In genomic region chr7:99504603-99505323, GRCh38 we compare ENCODE assay signal across 1 cellular context.
TF ChIP-seq lines count a peak whose summit lies in the region.

Gene ZKSCAN5 (plus strand): TSS chr7:99504662. CDS start chr7:99506045, 1,383 bp downstream.

TF ChIP-seq in HepG2, 621 proteins besides CTCF, POLR2A, EP300 and RAD21 (continued from another document and continues in another):
- TF ChIP-seq NCOA2 (CRISPR knock-in tag; IDR thresholded peaks at IDR 0.05), result no peak
- TF ChIP-seq NONO (IDR thresholded peaks at IDR 0.05), result no peak
- TF ChIP-seq NONO (CRISPR knock-in tag; conservative IDR thresholded peaks at IDR 0.05), result peak; percentile 51
- no peak for TF ChIP-seq ZNF547 (CRISPR knock-in tag; IDR thresholded peaks at IDR 0.05)
- TF ChIP-seq ZNF83 (CRISPR knock-in tag; IDR thresholded peaks at IDR 0.05; ENCODE audit: borderline replicate concordance), result no peak
- no peak for TF ChIP-seq SNAPC5 (CRISPR knock-in tag; IDR thresholded peaks at IDR 0.05; ENCODE audit: borderline replicate concordance)
- no peak for TF ChIP-seq PRDM15 (CRISPR knock-in tag; IDR thresholded peaks at IDR 0.05)
- no peak for TF ChIP-seq GTF3A (CRISPR knock-in tag; conservative IDR thresholded peaks at IDR 0.05)
- no peak for TF ChIP-seq FOXJ3 (CRISPR knock-in tag; IDR thresholded peaks at IDR 0.05; ENCODE audit: borderline replicate concordance)
- TF ChIP-seq ZNF839 (CRISPR knock-in tag; IDR thresholded peaks at IDR 0.05; ENCODE audit: borderline replicate concordance), result 0 out of 2 replicates have a peak, but pooled peaks have one; percentile 27
- TF ChIP-seq ZNF879 (CRISPR knock-in tag; IDR thresholded peaks at IDR 0.05), result no peak
- peak; percentile 62; the same call in 1 of the 2 replicates for TF ChIP-seq ZNF564 (CRISPR knock-in tag; IDR thresholded peaks at IDR 0.05)
- TF ChIP-seq HBP1 (CRISPR knock-in tag; IDR thresholded peaks at IDR 0.05; ENCODE audit: low read depth), result peak; percentile 84
- no peak for TF ChIP-seq FIP1L1 (IDR thresholded peaks at IDR 0.05; ENCODE audit: borderline replicate concordance, insufficient read depth, low read depth, low read length)
- no peak for TF ChIP-seq RCOR2 (CRISPR knock-in tag; IDR thresholded peaks at IDR 0.05)
- no peak for TF ChIP-seq IKZF1 (IDR thresholded peaks at IDR 0.05)
- 0 out of 2 replicates have a peak, but pooled peaks have one; percentile 62 for TF ChIP-seq TGIF2 (CRISPR knock-in tag; IDR thresholded peaks at IDR 0.05)
- no peak for TF ChIP-seq ZNF207 (IDR thresholded peaks at IDR 0.05; ENCODE audit: borderline replicate concordance)
- TF ChIP-seq CEBPB (IDR thresholded peaks at IDR 0.05; ENCODE audit: borderline replicate concordance, low read depth, low read length), result 0 out of 2 replicates have a peak, but pooled peaks have one; percentile 36
- TF ChIP-seq NFE2L1 (CRISPR knock-in tag; IDR thresholded peaks at IDR 0.05; ENCODE audit: borderline replicate concordance), result no peak
- no peak for TF ChIP-seq FLYWCH1 (CRISPR knock-in tag; IDR thresholded peaks at IDR 0.05)
- no peak for TF ChIP-seq NFIC (IDR thresholded peaks at IDR 0.05; ENCODE audit: low read length)
- TF ChIP-seq RFX3 (CRISPR knock-in tag; IDR thresholded peaks at IDR 0.05), result no peak
- peak; percentile 88 for TF ChIP-seq KDM2A (CRISPR knock-in tag; IDR thresholded peaks at IDR 0.05; ENCODE audit: borderline replicate concordance, low read depth)
- TF ChIP-seq NR1H2 (CRISPR knock-in tag; IDR thresholded peaks at IDR 0.05; ENCODE audit: borderline replicate concordance, low read depth), result no peak
- TF ChIP-seq SOX13 (IDR thresholded peaks at IDR 0.05), result no peak
- no peak for TF ChIP-seq SOX13 (CRISPR knock-in tag; conservative IDR thresholded peaks at IDR 0.05 in 1 of 2, IDR thresholded peaks at IDR 0.05 in 1 of 2)
- peak; percentile 22; the same call in 1 of the 2 replicates for TF ChIP-seq BHLHE40 (IDR thresholded peaks at IDR 0.05; ENCODE audit: low read length)
- 0 out of 2 replicates have a peak, but pooled peaks have one; percentile 2 for TF ChIP-seq SIX4 (CRISPR knock-in tag; IDR thresholded peaks at IDR 0.05)
- TF ChIP-seq SALL1 (CRISPR knock-in tag; IDR thresholded peaks at IDR 0.05), result peak; percentile 59
- TF ChIP-seq HNF4G (IDR thresholded peaks at IDR 0.05; ENCODE audit: borderline replicate concordance, low read depth, low read length), result no peak; the same call in 1 of the 2 replicates
- TF ChIP-seq HNF4G (CRISPR knock-in tag; IDR thresholded peaks at IDR 0.05; ENCODE audit: borderline replicate concordance, low read depth), result no peak
- no peak for TF ChIP-seq MNT (IDR thresholded peaks at IDR 0.05)
- TF ChIP-seq PHF21A (CRISPR knock-in tag; IDR thresholded peaks at IDR 0.05), result no peak
- no peak for TF ChIP-seq ZNF800 (CRISPR knock-in tag; IDR thresholded peaks at IDR 0.05)
- TF ChIP-seq ZNF576 (CRISPR knock-in tag; IDR thresholded peaks at IDR 0.05), result no peak
- peak; percentile 65 for TF ChIP-seq ZNF687 (CRISPR knock-in tag; IDR thresholded peaks at IDR 0.05)
- TF ChIP-seq MED1 (CRISPR knock-in tag; IDR thresholded peaks at IDR 0.05), result no peak
- no peak for TF ChIP-seq ZNF639 (CRISPR knock-in tag; conservative IDR thresholded peaks at IDR 0.05)
- no peak for TF ChIP-seq ZNF556 (CRISPR knock-in tag; IDR thresholded peaks at IDR 0.05; ENCODE audit: borderline replicate concordance)
- TF ChIP-seq ZNF510 (CRISPR knock-in tag; IDR thresholded peaks at IDR 0.05; ENCODE audit: low read depth), result peak; percentile 46; the same call in 1 of the 2 replicates
- no peak for TF ChIP-seq TOPORS (CRISPR knock-in tag; IDR thresholded peaks at IDR 0.05)
- TF ChIP-seq SNRNP70 (IDR thresholded peaks at IDR 0.05; ENCODE audit: low read depth, low read length), result no peak
- peak; percentile 76; the same call in 1 of the 2 replicates for TF ChIP-seq KDM5B (CRISPR knock-in tag; IDR thresholded peaks at IDR 0.05; ENCODE audit: borderline replicate concordance)
- TF ChIP-seq ARID3A (IDR thresholded peaks at IDR 0.05; ENCODE audit: low read depth, low read length), result no peak
- TF ChIP-seq ZSCAN21 (CRISPR knock-in tag; IDR thresholded peaks at IDR 0.05; ENCODE audit: borderline replicate concordance), result no peak
- no peak for TF ChIP-seq MTERF4 (CRISPR knock-in tag; IDR thresholded peaks at IDR 0.05)
